In the genomic region with DNA sequence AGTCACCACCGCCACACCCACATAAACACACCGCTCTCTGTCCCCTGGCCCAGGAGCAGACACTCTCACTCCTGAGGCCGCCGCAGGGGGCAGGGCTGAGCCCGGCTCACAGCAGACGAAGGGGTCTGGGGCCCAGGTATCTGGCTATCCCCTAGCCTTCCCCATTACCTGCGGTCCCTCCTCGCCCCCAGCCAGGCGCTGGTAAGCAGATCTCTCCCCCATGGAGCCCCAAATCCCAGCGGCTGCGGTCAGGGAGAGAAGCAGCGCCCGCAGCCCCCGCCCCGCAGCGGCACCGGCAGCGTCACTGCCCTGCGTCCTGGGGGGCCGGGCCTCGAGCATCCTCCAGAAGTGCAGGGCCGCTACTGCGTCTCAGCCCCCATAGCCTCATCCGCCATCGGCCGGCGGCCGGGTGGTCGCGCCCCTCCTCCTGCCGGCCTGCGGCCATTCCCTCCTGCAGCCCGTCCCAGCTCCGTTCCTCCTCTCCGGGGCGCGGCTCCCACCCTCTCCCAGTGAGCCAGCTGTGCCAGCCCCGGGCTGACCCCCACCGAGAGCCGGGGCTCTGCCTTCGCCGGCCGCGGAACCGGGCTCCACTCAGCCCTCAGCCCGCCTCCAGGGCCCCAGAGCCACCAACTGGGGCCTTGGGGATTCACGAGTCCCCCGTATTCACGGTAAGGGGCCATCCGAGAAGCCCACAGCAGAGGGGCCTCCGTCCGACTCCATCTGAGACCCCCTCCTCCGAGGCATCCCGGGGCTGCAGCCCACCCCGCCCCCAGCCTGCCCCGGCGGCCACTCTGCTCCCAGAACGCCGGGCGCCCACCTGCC, we compare ENCODE assay signal across 8 cellular contexts. TPM values are rescaled to one million over a fixed set of nuclear protein-coding genes. Genes with fewer than 3 reads are reported as not detected.
DNase-seq lines count a peak whose midpoint lies in the region; ATAC-seq, FAIRE-seq and TF ChIP-seq lines count a peak whose summit lies in the region.

No MANE protein-coding gene starts in this region.

- CTCF ChIA-PET in GM10248 (lab: Yijun Ruan, JAX), result interaction anchor here (0.6 to 10.9 kb wide), 31 partner anchors 8 to 624 kb away, joined by 3 to 254 read pairs (median 6); a partner anchor contains a TSS
- CTCF ChIA-PET in HEK293T (lab: Yijun Ruan, JAX), result interaction anchor here (0.7 to 1.7 kb wide), 11 partner anchors 11 to 191 kb away, joined by 3 to 12 read pairs (median 5); no protein-coding TSS in a partner anchor

- H3K36me3 ChIP-seq in WERI-Rb-1, result no peaks in the 10 kb centered on the region
- H3K36me3 ChIP-seq in bronchial epithelial cell (ENCODE audit: control insufficient read depth, insufficient read depth, low read length), result peaks cover 8% of the 10 kb centered on the region

- peak; percentile 20 for ATAC-seq in left lobe of liver
- ATAC-seq in HG03097 (IDR thresholded peaks at IDR 0.05; ENCODE audit: low FRiP score, unreplicated experiment), result no peak

- POLR2A ChIA-PET in GM10248 (lab: Yijun Ruan, JAX), result interaction anchor here (0.6 kb wide), 1 partner anchor 60 kb away, joined by 3 read pairs; no protein-coding TSS in a partner anchor
- POLR2A ChIA-PET in HEK293T (lab: Yijun Ruan, JAX), result interaction anchor here (1.5 kb wide), 1 partner anchor 17 kb away, joined by 3 read pairs; no protein-coding TSS in a partner anchor

- H3K27me3 ChIP-seq in WERI-Rb-1 (ENCODE audit: insufficient read depth, low read depth, severe bottlenecking) (no peaks in the 10 kb centered on the region), bronchial epithelial cell (ENCODE audit: control insufficient read depth, insufficient read depth, low read length) (no peaks in the 10 kb centered on the region)

- H3K27ac ChIP-seq in WERI-Rb-1, result peak overlapping the region; percentile 34; the same call in 1 of the 2 replicates

- H3K4me3 ChIP-seq in WERI-Rb-1 (ENCODE audit: low read depth, low read length) (peak overlapping the region; percentile 41), bronchial epithelial cell (ENCODE audit: low read depth, low read length) (peak overlapping the region; percentile 52)

- no peaks in the 10 kb centered on the region for H3K9me3 ChIP-seq in WERI-Rb-1 (ENCODE audit: severe bottlenecking)

- no peak for FAIRE-seq in bronchial epithelial cell (lab: Jason Lieb, UNC)

- peak; percentile 62 for TF ChIP-seq CTCF in GM10248 (IDR thresholded peaks at IDR 0.05; ENCODE audit: control extremely low read depth, extremely low read depth, low read depth, missing control alignments)
- peak; percentile 52 for TF ChIP-seq CTCF in WERI-Rb-1 (IDR thresholded peaks at IDR 0.05; ENCODE audit: low read depth, low read length)
- peak; percentile 62 for TF ChIP-seq CTCF in bronchial epithelial cell (IDR thresholded peaks at IDR 0.05; ENCODE audit: insufficient read depth, low read length, severe bottlenecking)

- DNase-seq in GM10248 (ENCODE audit: extremely low spot score), result peak; percentile 82
- peak; percentile 49 for DNase-seq in HEK293T (ENCODE audit: extremely low spot score)
- peak; percentile 22 for DNase-seq in NCI-H1092 (lab: John Stamatoyannopoulos, UW)
- DNase-seq in WERI-Rb-1, result peak; percentile 45
- no peak for DNase-seq in bronchial epithelial cell (ENCODE audit: low read depth)
- DNase-seq in left lobe of liver (ENCODE audit: low spot score), result peak; percentile 58
- DNase-seq in stimulated activated CD4-positive, alpha-beta T cell treated with anti-CD3 and anti-CD28 coated beads, Interleukin-4, amount 100 ng/mL, for 24 hours, result peak; percentile 70

TF ChIP-seq in HEK293T, 16 proteins besides CTCF, POLR2A, EP300 and RAD21:
- TF ChIP-seq SP1 (IDR thresholded peaks at IDR 0.05) (no peak), NFRKB (IDR thresholded peaks at IDR 0.05) (no peak), FOXA1 (IDR thresholded peaks at IDR 0.05) (no peak), CTBP1 (IDR thresholded peaks at IDR 0.05; ENCODE audit: borderline replicate concordance) (no peak), BHLHE40 (IDR thresholded peaks at IDR 0.05; ENCODE audit: borderline replicate concordance) (no peak), ZNF384 (IDR thresholded peaks at IDR 0.05) (no peak), TARDBP (IDR thresholded peaks at IDR 0.05) (no peak), ELF4 (IDR thresholded peaks at IDR 0.05) (no peak)

RNA-seq across cellular contexts. Expression of a gene that starts 13.1 kb away (rescaled TPM):
- total RNA-seq in bronchial epithelial cell (6.3 and 6.8 TPM in 2 replicates), left lobe of liver (55.2 TPM)
